Comparison of ENCODE assay signal across 13 cellular contexts in the genomic region with DNA sequence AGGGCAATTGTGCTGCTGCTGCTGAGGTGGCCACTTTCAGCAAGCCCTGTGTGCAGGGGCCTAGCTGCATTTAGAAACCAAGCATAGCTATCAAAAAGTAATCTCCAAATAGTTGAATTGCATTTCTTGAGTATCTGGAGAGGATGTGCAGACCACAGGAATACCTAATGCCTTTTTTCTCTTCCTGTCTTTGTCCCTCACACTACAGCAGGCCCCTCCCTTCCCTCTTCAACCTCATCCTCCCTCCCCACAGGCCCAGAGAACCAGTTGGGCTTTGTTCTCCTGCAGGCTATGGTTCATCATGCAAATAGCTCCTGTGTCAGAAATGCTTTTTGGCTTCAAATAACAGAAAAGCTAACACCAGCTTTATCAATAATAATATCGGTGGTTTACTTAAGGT. TPM values are rescaled to one million over a fixed set of nuclear protein-coding genes. Genes with fewer than 3 reads are reported as not detected.
DNase-seq lines count a peak whose midpoint lies in the region; ATAC-seq and TF ChIP-seq lines count a peak whose summit lies in the region.
"Had no signal": no experiment of that assay in that cellular context is flagged by ENCODE, and none has a peak within 500 bp of the region (broad histone marks: within the 10 kb centered on the region; RNA-seq: fewer than 3 reads in every experiment).

No MANE protein-coding gene starts in this region.

- TF ChIP-seq POLR2A in uterus (IDR thresholded peaks at IDR 0.05): no peak

- H3K4me1 Mint-ChIP-seq in activated CD4-positive, alpha-beta T cell treated with anti-CD3 and anti-CD28 coated beads, Interleukin-2, amount 10 ng/mL, durations not matched to agents 24 days and 14 days: peaks cover 31% of the 10 kb centered on the region
- H3K4me1 Mint-ChIP-seq in GM23338: peaks cover 3% of the 10 kb centered on the region; the same call in 2 of the 3 replicates
- H3K4me1 Mint-ChIP-seq in activated T-helper 1 cell treated with anti-CD3 and anti-CD28 coated beads, Interleukin-12 subunit alpha, Interleukin-12 subunit beta, Interleukin-2, Interleukin-4 antibody, amounts not matched to agents 30 ng/mL and 10 ng/mL and 1 ng/mL, durations not matched to agents 14 hours and 24 hours and 36 hours (ENCODE audit: low read depth): peaks cover 28% of the 10 kb centered on the region
- peaks cover 20 to 41% (median 33%) of the 10 kb centered on the region in 4 donors for H3K4me1 Mint-ChIP-seq in naive thymus-derived CD8-positive, alpha-beta T cell

- no peak overlapping the region for H3K4me2 ChIP-seq in GM23338

- no peak overlapping the region for H2AFZ ChIP-seq in GM23338

- no peaks in the 10 kb centered on the region for H3K9me2 ChIP-seq in GM23338 (ENCODE audit: insufficient read depth)

- H4K20me1 ChIP-seq in GM23338 (replicated peaks; ENCODE audit: insufficient read depth): no peaks in the 10 kb centered on the region

- H3K9me3 Mint-ChIP-seq in activated CD4-positive, alpha-beta T cell treated with anti-CD3 and anti-CD28 coated beads, Interleukin-2, amount 10 ng/mL, durations not matched to agents 24 days and 14 days: no peaks in the 10 kb centered on the region
- H3K9me3 Mint-ChIP-seq in GM23338: no peaks in the 10 kb centered on the region
- no peaks in the 10 kb centered on the region for H3K9me3 Mint-ChIP-seq in activated T-helper 1 cell treated with anti-CD3 and anti-CD28 coated beads, Interleukin-12 subunit alpha, Interleukin-12 subunit beta, Interleukin-2, Interleukin-4 antibody, amounts not matched to agents 30 ng/mL and 10 ng/mL and 1 ng/mL, durations not matched to agents 14 hours and 24 hours and 36 hours
- no peaks in the 10 kb centered on the region for H3K9me3 Mint-ChIP-seq in naive thymus-derived CD8-positive, alpha-beta T cell
- H3K9me3 Mint-ChIP-seq: activated naive CD4-positive, alpha-beta T cell treated with anti-CD3 and anti-CD28 coated beads, Interleukin-2, amount 50 U/mL, for 72 hours had no signal

- peak overlapping the region; percentile 10 for H3K27ac Mint-ChIP-seq in activated CD4-positive, alpha-beta T cell treated with anti-CD3 and anti-CD28 coated beads, Interleukin-2, amount 10 ng/mL, durations not matched to agents 24 days and 14 days
- H3K27ac Mint-ChIP-seq in GM23338: no peak overlapping the region
- no peak overlapping the region for H3K27ac Mint-ChIP-seq in activated T-helper 1 cell treated with anti-CD3 and anti-CD28 coated beads, Interleukin-12 subunit alpha, Interleukin-12 subunit beta, Interleukin-2, Interleukin-4 antibody, amounts not matched to agents 30 ng/mL and 10 ng/mL and 1 ng/mL, durations not matched to agents 14 hours and 24 hours and 36 hours
- H3K27ac Mint-ChIP-seq in naive thymus-derived CD8-positive, alpha-beta T cell: peak overlapping the region; percentile 14 to 92 (median 75)

- no peaks in the 10 kb centered on the region for H3K79me2 ChIP-seq in GM23338 (replicated peaks; ENCODE audit: insufficient read depth)

- H3K4me1 ChIP-seq in GM23338 (ENCODE audit: insufficient read depth) (0 out of 2 replicates have a peak, but pooled peaks cover 2% of the 10 kb centered on the region), uterus (no peaks in the 10 kb centered on the region)
- H3K4me1 ChIP-seq: lower lobe of right lung had no signal

- H3K27me3 Mint-ChIP-seq in activated CD4-positive, alpha-beta T cell treated with anti-CD3 and anti-CD28 coated beads, Interleukin-2, amount 10 ng/mL, durations not matched to agents 24 days and 14 days: peaks cover 5% of the 10 kb centered on the region
- peaks cover 6% of the 10 kb centered on the region for H3K27me3 Mint-ChIP-seq in GM23338 (ENCODE audit: insufficient read depth, low read depth, poor library complexity)
- peaks cover 9% of the 10 kb centered on the region for H3K27me3 Mint-ChIP-seq in activated T-helper 1 cell treated with anti-CD3 and anti-CD28 coated beads, Interleukin-12 subunit alpha, Interleukin-12 subunit beta, Interleukin-2, Interleukin-4 antibody, amounts not matched to agents 30 ng/mL and 10 ng/mL and 1 ng/mL, durations not matched to agents 14 hours and 24 hours and 36 hours (ENCODE audit: insufficient read depth)
- no peaks in the 10 kb centered on the region for H3K27me3 Mint-ChIP-seq in naive thymus-derived CD8-positive, alpha-beta T cell

- no peaks in the 10 kb centered on the region for H3F3A ChIP-seq in GM23338 (replicated peaks; ENCODE audit: low read depth)

- peak; percentile 52 for ATAC-seq in GM23338
- peak; percentile 87 to 94 for ATAC-seq in naive thymus-derived CD8-positive, alpha-beta T cell
- no peak for ATAC-seq in GM19351 (IDR thresholded peaks at IDR 0.05; ENCODE audit: unreplicated experiment)
- ATAC-seq in HG02759 (IDR thresholded peaks at IDR 0.05; ENCODE audit: unreplicated experiment): no peak
- ATAC-seq: lower lobe of right lung had no signal

- TF ChIP-seq CTCF in GM23338 (conservative IDR thresholded peaks at IDR 0.05; ENCODE audit: low read depth in 2 of 2) (no peak), uterus (IDR thresholded peaks at IDR 0.05) (no peak)

- POLR2A ChIA-PET in naive thymus-derived CD8-positive, alpha-beta T cell (lab: Charles Lee): no interaction called here

- H3K9me3 ChIP-seq in uterus: no peaks in the 10 kb centered on the region
- H3K9me3 ChIP-seq: lower lobe of right lung, upper lobe of left lung had no signal

- H3K4me3 Mint-ChIP-seq in activated CD4-positive, alpha-beta T cell treated with anti-CD3 and anti-CD28 coated beads, Interleukin-2, amount 10 ng/mL, durations not matched to agents 24 days and 14 days: peak overlapping the region; percentile 36
- no peak overlapping the region for H3K4me3 Mint-ChIP-seq in GM23338
- H3K4me3 Mint-ChIP-seq in activated T-helper 1 cell treated with anti-CD3 and anti-CD28 coated beads, Interleukin-12 subunit alpha, Interleukin-12 subunit beta, Interleukin-2, Interleukin-4 antibody, amounts not matched to agents 30 ng/mL and 10 ng/mL and 1 ng/mL, durations not matched to agents 14 hours and 24 hours and 36 hours: peak overlapping the region; percentile 1
- H3K4me3 Mint-ChIP-seq in naive thymus-derived CD8-positive, alpha-beta T cell: peak overlapping the region; percentile 20 to 74 (median 51)

- intact Hi-C loops in activated CD4-positive, alpha-beta T cell treated with anti-CD3 and anti-CD28 coated beads, Interleukin-2, amount 10 ng/mL, durations not matched to agents 24 days and 14 days (cut with micrococcal nuclease): loop anchor here (10.0 kb wide), 1 partner anchor 324 kb away; no protein-coding TSS in a partner anchor
- intact Hi-C loops in activated T-helper 1 cell treated with anti-CD3 and anti-CD28 coated beads, Interleukin-12 subunit alpha, Interleukin-12 subunit beta, Interleukin-2, Interleukin-4 antibody, amounts not matched to agents 30 ng/mL and 10 ng/mL and 1 ng/mL, durations not matched to agents 14 hours and 24 hours and 36 hours (cut with micrococcal nuclease): no loop called here
- intact Hi-C loops in uterus (cut with DNase I; ENCODE audit: low total_unique reads): no loop called here

- H3K36me3 Mint-ChIP-seq in activated CD4-positive, alpha-beta T cell treated with anti-CD3 and anti-CD28 coated beads, Interleukin-2, amount 10 ng/mL, durations not matched to agents 24 days and 14 days (ENCODE audit: low read depth): peaks cover 21% of the 10 kb centered on the region
- H3K36me3 Mint-ChIP-seq in GM23338 (ENCODE audit: low read depth): peaks cover 11% of the 10 kb centered on the region; the same call in 2 of the 3 replicates
- peaks cover 21% of the 10 kb centered on the region for H3K36me3 Mint-ChIP-seq in activated T-helper 1 cell treated with anti-CD3 and anti-CD28 coated beads, Interleukin-12 subunit alpha, Interleukin-12 subunit beta, Interleukin-2, Interleukin-4 antibody, amounts not matched to agents 30 ng/mL and 10 ng/mL and 1 ng/mL, durations not matched to agents 14 hours and 24 hours and 36 hours (ENCODE audit: low read depth)
- H3K36me3 Mint-ChIP-seq in naive thymus-derived CD8-positive, alpha-beta T cell: peaks cover 6 to 19% (median 12%) of the 10 kb centered on the region in 3 donors

- peak; percentile 80 for DNase-seq in activated CD4-positive, alpha-beta T cell treated with anti-CD3 and anti-CD28 coated beads, Interleukin-2, amount 10 ng/mL, durations not matched to agents 24 days and 14 days
- no peak for DNase-seq in activated CD4-positive, alpha-beta T cell treated with anti-CD3 and anti-CD28 coated beads for 4 hours
- DNase-seq in GM23338 (ENCODE audit: low spot score): no peak
- DNase-seq in activated T-helper 1 cell treated with anti-CD3 and anti-CD28 coated beads, Interleukin-12 subunit alpha, Interleukin-12 subunit beta, Interleukin-2, Interleukin-4 antibody, amounts not matched to agents 30 ng/mL and 10 ng/mL and 1 ng/mL, durations not matched to agents 14 hours and 24 hours and 36 hours (ENCODE audit: low spot score): peak; percentile 14
- DNase-seq in naive thymus-derived CD8-positive, alpha-beta T cell: peak in 4 of 10 donors; percentile 23 to 46 (median 40)
- no peak for DNase-seq in uterus
- DNase-seq: activated CD4-positive, CD25-positive, alpha-beta regulatory T cell; lower lobe of right lung; NCI-H187; upper lobe of left lung had no signal

- no peak overlapping the region for H3K27ac ChIP-seq in GM23338 (ENCODE audit: low read depth)
- no peak overlapping the region for H3K27ac ChIP-seq in uterus
- H3K27ac ChIP-seq: lower lobe of right lung had no signal

- 0 out of 2 replicates have a peak, but pooled peaks cover under 1% of the 10 kb centered on the region for H3K36me3 ChIP-seq in GM23338 (ENCODE audit: insufficient read depth)
- no peaks in the 10 kb centered on the region for H3K36me3 ChIP-seq in uterus

- no peak overlapping the region for H3K4me3 ChIP-seq in GM23338
- H3K4me3 ChIP-seq in uterus: no peak overlapping the region
- H3K4me3 ChIP-seq: lower lobe of right lung, upper lobe of left lung had no signal

- no peaks in the 10 kb centered on the region for H3K27me3 ChIP-seq in GM23338 (ENCODE audit: insufficient read depth)
- H3K27me3 ChIP-seq in uterus: no peaks in the 10 kb centered on the region
- H3K27me3 ChIP-seq: upper lobe of left lung had no signal

TF ChIP-seq in GM23338, 12 proteins besides CTCF, POLR2A, EP300 and RAD21 (continues in another document):
- TF ChIP-seq EZH2 (IDR thresholded peaks at IDR 0.05; ENCODE audit: low read depth, unreplicated experiment) (no peak), ZNF114 (CRISPR knock-in tag; IDR thresholded peaks at IDR 0.05) (no peak)

RNA-seq across cellular contexts. Expression of gene DKK3, which starts 47.7 kb away (rescaled TPM):
- not detected in 2 replicates for total RNA-seq in activated CD4-positive, alpha-beta T cell treated with anti-CD3 and anti-CD28 coated beads, Interleukin-2, amount 10 ng/mL, durations not matched to agents 24 days and 14 days
- total RNA-seq in GM23338 (2014; rRNA removed; shearing (Covaris generic)): 31.1 and 42.2 TPM in 2 replicates
- polyA plus RNA-seq in GM23338 (2016; fragmentation: Nextera tagmentation; extraction: Ambion mirVana): 14.8 and 16.8 TPM in 2 replicates
- not detected in 2 replicates for total RNA-seq in activated T-helper 1 cell treated with anti-CD3 and anti-CD28 coated beads, Interleukin-12 subunit alpha, Interleukin-12 subunit beta, Interleukin-2, Interleukin-4 antibody, amounts not matched to agents 30 ng/mL and 10 ng/mL and 1 ng/mL, durations not matched to agents 14 hours and 24 hours and 36 hours
- total RNA-seq in naive thymus-derived CD8-positive, alpha-beta T cell: 10 to 100 TPM in 1 of 2 experiments, 1 to 10 TPM in 1; 8.6 to 10.3 TPM
- 10 to 100 TPM in 1 of 3 donors, 1 to 10 TPM in 2; 2.3 to 10.8 (median 8.4) TPM for polyA plus RNA-seq in naive thymus-derived CD8-positive, alpha-beta T cell
- total RNA-seq in uterus: 100 to 1,000 TPM in 2 of 4 donors, 10 to 100 TPM in 2; 26.4 to 151 (median 99.0) TPM
- total RNA-seq: activated naive CD4-positive, alpha-beta T cell treated with anti-CD3 and anti-CD28 coated beads, Interleukin-2, amount 50 U/mL, for 72 hours had no signal

Comparison
In these comparisons a context has a peak if more than half of its experiments do, and no peak if none do; other contexts are left out.
1. DNase-seq: peak in activated CD4-positive, alpha-beta T cell treated with anti-CD3 and anti-CD28 coated beads, Interleukin-2, amount 10 ng/mL, durations not matched to agents 24 days and 14 days (single experiment) and activated T-helper 1 cell treated with anti-CD3 and anti-CD28 coated beads, Interleukin-12 subunit alpha, Interleukin-12 subunit beta, Interleukin-2, Interleukin-4 antibody, amounts not matched to agents 30 ng/mL and 10 ng/mL and 1 ng/mL, durations not matched to agents 14 hours and 24 hours and 36 hours (single experiment); none in activated CD4-positive, alpha-beta T cell treated with anti-CD3 and anti-CD28 coated beads for 4 hours (0 of 2), GM23338 (single experiment) and uterus (0 of 2).
2. H3K27ac Mint-ChIP-seq: peak in activated CD4-positive, alpha-beta T cell treated with anti-CD3 and anti-CD28 coated beads, Interleukin-2, amount 10 ng/mL, durations not matched to agents 24 days and 14 days (single experiment) and naive thymus-derived CD8-positive, alpha-beta T cell (10 of 10); none in GM23338 (single experiment) and activated T-helper 1 cell treated with anti-CD3 and anti-CD28 coated beads, Interleukin-12 subunit alpha, Interleukin-12 subunit beta, Interleukin-2, Interleukin-4 antibody, amounts not matched to agents 30 ng/mL and 10 ng/mL and 1 ng/mL, durations not matched to agents 14 hours and 24 hours and 36 hours (single experiment).
3. ATAC-seq: peak in GM23338 (single experiment) and naive thymus-derived CD8-positive, alpha-beta T cell (2 of 2); none in GM19351 (single experiment) and HG02759 (single experiment).